In genomic region chr19:38265213-38265861, GRCh38 we compare ENCODE assay signal across 8 cellular contexts. TPM values are rescaled to one million over a fixed set of nuclear protein-coding genes. Genes with fewer than 3 reads are reported as not detected.
DNase-seq lines count a peak whose midpoint lies in the region; ATAC-seq and TF ChIP-seq lines count a peak whose summit lies in the region.

No MANE protein-coding gene starts in this region.

- CTCF ChIA-PET in Calu3 (lab: Charles Lee): interaction anchor here (0.5 to 3.7 kb wide), 13 partner anchors 9 to 1162 kb away, joined by 3 to 16 read pairs (median 4); partner anchors contain the start of genes CATSPERG and PSMD8

- TSS peak; percentile 76 for BruUV-seq in Calu3 (replicated peaks; lab: Mats Ljungman, UMichigan)

- peak overlapping the region; percentile 75 for H3K4me3 ChIP-seq in coronary artery
- peak overlapping the region; percentile 63 for H3K4me3 ChIP-seq in mucosa of descending colon

- H3K4me1 ChIP-seq in mucosa of descending colon (ENCODE audit: low read depth): peaks cover 32% of the 10 kb centered on the region

- H3K27ac Mint-ChIP-seq in Calu3 (ENCODE audit: unreplicated experiment): peak overlapping the region; percentile 81

- no peaks in the 10 kb centered on the region for H3K9me3 Mint-ChIP-seq in Calu3 (ENCODE audit: low read depth, unreplicated experiment)

- no peaks in the 10 kb centered on the region for H3K9me3 ChIP-seq in mucosa of descending colon

- intact Hi-C loops in Calu3 (cut with micrococcal nuclease; ENCODE audit: unreplicated experiment): no loop called here
- intact Hi-C loops in mucosa of descending colon (cut with DNase I, micrococcal nuclease): no loop called here

- ATAC-seq in mucosa of descending colon (peak; percentile 32), HG03469 (IDR thresholded peaks at IDR 0.05; ENCODE audit: unreplicated experiment) (no peak)

- peaks cover 73% of the 10 kb centered on the region for H3K36me3 Mint-ChIP-seq in Calu3 (ENCODE audit: insufficient read depth, unreplicated experiment)

- DNase-seq in Calu3 (peak; percentile 61), NCI-H69 (lab: John Stamatoyannopoulos, UW) (peak; percentile 52), coronary artery (ENCODE audit: low spot score) (no peak), mucosa of descending colon (peak; percentile 65 to 71 (median 68)), NCI-H2107 treated with DMSO at 0.1 percent for 48 hours (lab: John Stamatoyannopoulos, UW; ENCODE audit: unreplicated experiment) (no peak), HCEC 1CT (no peak)
- no peak for DNase-seq in activated CD4-positive, CD25-positive, alpha-beta regulatory T cell (lab: John Stamatoyannopoulos, UW)

- H3K4me1 Mint-ChIP-seq in Calu3 (ENCODE audit: low read depth, unreplicated experiment): peaks cover 68% of the 10 kb centered on the region

- no peaks in the 10 kb centered on the region for H3K27me3 Mint-ChIP-seq in Calu3 (ENCODE audit: unreplicated experiment)

- H3K4me3 Mint-ChIP-seq in Calu3 (ENCODE audit: low read depth, unreplicated experiment): peak overlapping the region; percentile 97

- peak overlapping the region; percentile 90 to 91 for H3K27ac ChIP-seq in coronary artery

- H3K36me3 ChIP-seq in mucosa of descending colon (ENCODE audit: low read depth): no peaks in the 10 kb centered on the region

- TF ChIP-seq CTCF in Calu3 (IDR thresholded peaks at IDR 0.05; ENCODE audit: unreplicated experiment) (no peak), coronary artery (IDR thresholded peaks at IDR 0.05) (no peak), mucosa of descending colon (IDR thresholded peaks at IDR 0.05) (no peak)

RNA-seq across cellular contexts. Expression of gene SPINT2, which starts 1.0 kb away (rescaled TPM):
- total RNA-seq in Calu3 (2022): 1,023 and 1,082 TPM in 2 replicates
- total RNA-seq in mucosa of descending colon: 100 to 1,000 TPM; 355 to 802 (median 787) TPM

RNA-seq across cellular contexts. Expression of gene PPP1R14A, which starts 9.2 kb away (rescaled TPM):
- total RNA-seq in Calu3 (2022) (0.88 and 2.4 TPM in 2 replicates), mucosa of descending colon (100 to 1,000 TPM in 1 of 3 donors, 10 to 100 TPM in 1, 1 to 10 TPM in 1; 9.0 to 186 (median 19.9) TPM)

RNA-seq across cellular contexts. Expression of gene C19orf33, which starts 38.7 kb away (rescaled TPM):
- total RNA-seq in Calu3 (2022) (189 and 234 TPM in 2 replicates), mucosa of descending colon (100 to 1,000 TPM in 2 of 3 donors, 10 to 100 TPM in 1; 82.5 to 310 (median 235) TPM)

RNA-seq across cellular contexts. Expression of gene DPF1, which starts 41.3 kb away (rescaled TPM):
- total RNA-seq in Calu3 (2022) (1.0 and 1.5 TPM in 2 replicates), mucosa of descending colon (under 1 TPM in 1 of 3 donors, not detected in 2; 0.22 TPM)

RNA-seq across cellular contexts. Expression of gene YIF1B, which starts 50.4 kb away (rescaled TPM):
- total RNA-seq in Calu3 (2022) (45.0 and 45.4 TPM in 2 replicates), mucosa of descending colon (10 to 100 TPM; 21.4 to 31.5 (median 23.9) TPM)

Comparison
In these comparisons a context has a peak if more than half of its experiments do, and no peak if none do; other contexts are left out.
1. DNase-seq: peak in Calu3 (single experiment), NCI-H69 (single experiment) and mucosa of descending colon (3 of 3); none in coronary artery (single experiment), activated CD4-positive, CD25-positive, alpha-beta regulatory T cell (0 of 4), NCI-H2107 treated with DMSO at 0.1 percent for 48 hours (single experiment) and HCEC 1CT (single experiment).